ENCODE assay signal across 29 cellular contexts in the genomic region with DNA sequence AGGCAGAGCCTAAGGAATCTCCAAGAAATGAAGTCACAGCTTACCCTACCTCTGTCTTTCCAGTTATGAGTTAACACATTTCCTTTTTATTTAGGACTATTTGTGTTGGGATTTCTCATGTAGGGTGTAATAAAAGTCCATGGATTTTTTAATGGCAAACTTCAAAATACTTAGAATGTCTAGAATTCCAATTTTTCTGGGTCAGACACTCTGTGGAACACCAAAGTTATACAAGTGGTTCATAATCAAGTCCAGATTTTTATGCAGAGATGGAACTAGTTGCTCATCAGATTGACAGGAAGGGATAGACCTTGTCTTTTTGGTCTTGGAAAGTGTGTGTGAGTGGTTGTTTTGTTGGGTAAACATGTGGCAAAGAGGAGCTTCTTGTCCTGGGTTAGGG.
"Had no signal": no experiment of that assay in that cellular context is flagged by ENCODE, and none has a peak within 500 bp of the region (broad histone marks: within the 10 kb centered on the region; RNA-seq: fewer than 3 reads in every experiment).

No MANE protein-coding gene starts in this region.

- H3K4me3 Mint-ChIP-seq: activated B cell treated with CpG ODN at 0.5 μM for 24 hours; activated CD4-positive, alpha-beta memory T cell treated with anti-CD3 and anti-CD28 coated beads for 36 hours; activated CD8-positive, alpha-beta T cell treated with anti-CD3 and anti-CD28 coated beads, Interleukin-2, amount 10 ng/mL, durations not matched to agents 7 days and 5 days; activated naive CD4-positive, alpha-beta T cell treated with anti-CD3 and anti-CD28 coated beads, Interleukin-2, amount 10 ng/mL, durations not matched to agents 7 days and 5 days; activated naive CD8-positive, alpha-beta T cell treated with anti-CD3 and anti-CD28 coated beads, Interleukin-2, amount 10 ng/mL, durations not matched to agents 7 days and 5 days; activated T-cell treated with anti-CD3 and anti-CD28 coated beads, Interleukin-2, amount 50 U/mL, for 24 hours; activated T-cell treated with anti-CD3 and anti-CD28 coated beads, Interleukin-2, amount 50 U/mL, for 72 hours; central memory CD8-positive, alpha-beta T cell; dendritic cell treated with granulocyte-macrophage colony-stimulating factor and Interleukin-4, amounts not matched to agents 40 ng/mL and 50 ng/mL, for 4 days; endodermal cell; T-helper 17 cell; T-helper 2 cell treated with Interferon-gamma antibody and Interleukin-4, amounts not matched to agents 5 μg/mL and 100 μg/mL, for 36 hours had no signal

- DNase-seq: activated B cell treated with CpG ODN at 0.5 μM for 24 hours; activated CD4-positive, alpha-beta memory T cell treated with anti-CD3 and anti-CD28 coated beads for 36 hours; activated CD4-positive, alpha-beta T cell treated with anti-CD3 and anti-CD28 coated beads for 48 hours; activated CD8-positive, alpha-beta memory T cell treated with anti-CD3 and anti-CD28 coated beads, Interleukin-2, amount 50 U/mL, for 48 hours; activated CD8-positive, alpha-beta T cell treated with anti-CD3 and anti-CD28 coated beads, Interleukin-2, amount 10 ng/mL, durations not matched to agents 7 days and 5 days; activated gamma-delta T cell; activated naive CD4-positive, alpha-beta T cell; activated naive CD4-positive, alpha-beta T cell treated with anti-CD3 and anti-CD28 coated beads, Interleukin-2, amount 10 ng/mL, durations not matched to agents 7 days and 5 days; activated naive CD8-positive, alpha-beta T cell treated with anti-CD3 and anti-CD28 coated beads, Interleukin-2, amount 10 ng/mL, durations not matched to agents 7 days and 5 days; activated T-cell treated with anti-CD3 and anti-CD28 coated beads for 4 hours; activated T-cell treated with anti-CD3 and anti-CD28 coated beads, Interleukin-2, amount 50 U/mL, for 24 hours; activated T-cell treated with anti-CD3 and anti-CD28 coated beads, Interleukin-2, amount 50 U/mL, for 72 hours; amniotic stem cell; anterior cingulate cortex; brain microvascular endothelial cell; dorsolateral prefrontal cortex; effector memory CD4-positive, alpha-beta T cell; endodermal cell; foreskin melanocyte; head of caudate nucleus; hippocampal formation; T-helper 17 cell; T1000; WERI-Rb-1 had no signal

- H3K36me3 Mint-ChIP-seq: activated CD4-positive, alpha-beta memory T cell treated with anti-CD3 and anti-CD28 coated beads for 36 hours; activated naive CD4-positive, alpha-beta T cell treated with anti-CD3 and anti-CD28 coated beads, Interleukin-2, amount 10 ng/mL, durations not matched to agents 7 days and 5 days; activated naive CD4-positive, alpha-beta T cell treated with anti-CD3 and anti-CD28 coated beads, Interleukin-2, amount 50 U/mL, for 72 hours; activated naive CD8-positive, alpha-beta T cell treated with anti-CD3 and anti-CD28 coated beads, Interleukin-2, amount 10 ng/mL, durations not matched to agents 7 days and 5 days had no signal

- H3K36me3 ChIP-seq: brain microvascular endothelial cell, WERI-Rb-1 had no signal

- H3K4me1 Mint-ChIP-seq: activated B cell treated with CpG ODN at 0.5 μM for 24 hours; activated naive CD4-positive, alpha-beta T cell treated with anti-CD3 and anti-CD28 coated beads, Interleukin-2, amount 10 ng/mL, durations not matched to agents 7 days and 5 days; activated naive CD8-positive, alpha-beta T cell treated with anti-CD3 and anti-CD28 coated beads, Interleukin-2, amount 10 ng/mL, durations not matched to agents 7 days and 5 days; central memory CD8-positive, alpha-beta T cell; endodermal cell; T-helper 17 cell had no signal

- H3K27me3 ChIP-seq: brain microvascular endothelial cell had no signal

- H3K9me3 Mint-ChIP-seq: activated B cell treated with CpG ODN at 0.5 μM for 24 hours; activated naive CD4-positive, alpha-beta T cell treated with anti-CD3 and anti-CD28 coated beads, Interleukin-2, amount 50 U/mL, for 72 hours; activated naive CD8-positive, alpha-beta T cell treated with anti-CD3 and anti-CD28 coated beads, Interleukin-2, amount 10 ng/mL, durations not matched to agents 7 days and 5 days; activated T-cell treated with anti-CD3 and anti-CD28 coated beads, Interleukin-2, amount 50 U/mL, for 24 hours; central memory CD8-positive, alpha-beta T cell; dendritic cell treated with granulocyte-macrophage colony-stimulating factor and Interleukin-4, amounts not matched to agents 40 ng/mL and 50 ng/mL, for 4 days; T-helper 2 cell treated with Interferon-gamma antibody and Interleukin-4, amounts not matched to agents 5 μg/mL and 100 μg/mL, for 36 hours had no signal

- H3K27ac Mint-ChIP-seq: activated B cell treated with CpG ODN at 0.5 μM for 24 hours; activated CD4-positive, alpha-beta memory T cell treated with anti-CD3 and anti-CD28 coated beads for 36 hours; activated CD8-positive, alpha-beta T cell treated with anti-CD3 and anti-CD28 coated beads, Interleukin-2, amount 10 ng/mL, durations not matched to agents 7 days and 5 days; activated naive CD4-positive, alpha-beta T cell treated with anti-CD3 and anti-CD28 coated beads, Interleukin-2, amount 10 ng/mL, durations not matched to agents 7 days and 5 days; activated naive CD4-positive, alpha-beta T cell treated with anti-CD3 and anti-CD28 coated beads, Interleukin-2, amount 50 U/mL, for 72 hours; activated naive CD8-positive, alpha-beta T cell treated with anti-CD3 and anti-CD28 coated beads, Interleukin-2, amount 10 ng/mL, durations not matched to agents 7 days and 5 days; activated T-cell treated with anti-CD3 and anti-CD28 coated beads, Interleukin-2, amount 50 U/mL, for 24 hours; activated T-cell treated with anti-CD3 and anti-CD28 coated beads, Interleukin-2, amount 50 U/mL, for 72 hours; dendritic cell treated with granulocyte-macrophage colony-stimulating factor and Interleukin-4, amounts not matched to agents 40 ng/mL and 50 ng/mL, for 4 days; endodermal cell; T-helper 17 cell; T-helper 2 cell treated with Interferon-gamma antibody and Interleukin-4, amounts not matched to agents 5 μg/mL and 100 μg/mL, for 36 hours had no signal

- H3K27ac ChIP-seq: brain microvascular endothelial cell, coronary artery, dorsolateral prefrontal cortex, WERI-Rb-1 had no signal

- H3K4me3 ChIP-seq: coronary artery, dorsolateral prefrontal cortex had no signal

- H3K27me3 Mint-ChIP-seq: activated B cell treated with CpG ODN at 0.5 μM for 24 hours had no signal
